ENCODE assay signal across 8 cellular contexts in the genomic region with DNA sequence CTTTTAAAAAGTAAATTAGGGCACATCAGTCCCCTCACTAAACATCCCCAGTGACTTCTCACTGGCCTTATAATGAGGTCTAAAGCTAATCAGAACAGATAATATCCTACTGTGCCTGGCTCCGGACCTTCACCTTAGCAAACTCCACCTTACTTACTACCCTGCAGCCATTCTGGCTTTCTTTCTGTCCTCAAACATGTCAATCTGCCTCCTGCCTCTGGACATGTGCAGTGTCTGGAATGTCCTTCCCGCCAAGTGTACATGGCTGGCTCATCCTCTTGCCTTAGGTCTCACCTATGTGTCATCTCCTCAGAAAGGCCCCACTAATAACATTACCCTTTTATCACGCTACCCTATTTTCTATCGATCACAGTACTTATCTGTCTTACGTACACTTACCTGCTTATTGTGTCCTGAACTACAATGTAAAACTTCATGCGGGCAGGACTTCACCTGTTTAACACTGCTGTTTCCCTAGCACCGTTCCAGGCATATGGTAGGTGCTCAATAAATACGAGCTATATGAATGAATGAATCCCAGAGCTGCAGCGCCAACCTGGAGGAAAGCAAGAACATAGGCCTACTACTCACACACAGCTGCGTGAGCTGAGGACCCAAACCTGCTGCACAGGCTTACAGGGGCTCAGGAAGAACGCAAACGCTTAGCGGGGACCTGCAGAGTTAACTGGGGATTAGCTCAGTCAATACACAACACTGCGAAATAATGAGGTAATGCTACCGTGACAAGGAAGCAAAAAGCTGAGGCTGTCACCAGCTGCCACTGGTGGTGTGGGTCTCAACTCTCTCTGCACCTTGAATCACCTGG. TPM values are rescaled to one million over a fixed set of nuclear protein-coding genes. Genes with fewer than 3 reads are reported as not detected.
A peak's percentile ranks its signal among the peaks of the same experiment; 100 is the strongest.
DNase-seq lines count a peak whose midpoint lies in the region; ATAC-seq and TF ChIP-seq lines count a peak whose summit lies in the region.

No MANE protein-coding gene starts in this region.

- no peaks in the 10 kb centered on the region for H3K9me3 Mint-ChIP-seq in activated CD4-positive, alpha-beta T cell treated with anti-CD3 and anti-CD28 coated beads for 36 hours (ENCODE audit: low read depth)

- peak overlapping the region; percentile 96 for H3K27ac Mint-ChIP-seq in activated CD4-positive, alpha-beta T cell treated with anti-CD3 and anti-CD28 coated beads for 36 hours

- peaks cover 34% of the 10 kb centered on the region for H3K4me1 Mint-ChIP-seq in activated CD4-positive, alpha-beta T cell treated with anti-CD3 and anti-CD28 coated beads for 36 hours

- H3K27me3 Mint-ChIP-seq in activated CD4-positive, alpha-beta T cell treated with anti-CD3 and anti-CD28 coated beads for 36 hours, result no peaks in the 10 kb centered on the region

- H3K36me3 Mint-ChIP-seq in activated CD4-positive, alpha-beta T cell treated with anti-CD3 and anti-CD28 coated beads for 36 hours (ENCODE audit: low read depth), result peaks cover 32% of the 10 kb centered on the region

- peak overlapping the region; percentile 96 to 100 (median 97) for H3K27ac ChIP-seq in gastrocnemius medialis

- peaks cover 0 to 15% of the 10 kb centered on the region in 2 donors for H3K36me3 ChIP-seq in gastrocnemius medialis

- H3K27me3 ChIP-seq in gastrocnemius medialis, result no peaks in the 10 kb centered on the region

- H3K4me3 ChIP-seq in gastrocnemius medialis, result peak overlapping the region; percentile 85 to 100 (median 92)

- peak; percentile 29 for DNase-seq in activated CD4-positive, alpha-beta T cell treated with anti-CD3 and anti-CD28 coated beads for 36 hours
- no peak for DNase-seq in activated CD4-positive, alpha-beta T cell treated with anti-CD3 and anti-CD28 coated beads for 4 hours
- DNase-seq in RKO (ENCODE audit: low spot score) (peak; percentile 65), gastrocnemius medialis (no peak), HCEC 1CT (no peak), NCI-H1105 treated with DMSO at 0.1 percent for 48 hours (lab: John Stamatoyannopoulos, UW) (no peak)

- peak overlapping the region; percentile 90 for H3K4me3 Mint-ChIP-seq in activated CD4-positive, alpha-beta T cell treated with anti-CD3 and anti-CD28 coated beads for 36 hours

- TF ChIP-seq POLR2A in gastrocnemius medialis (IDR thresholded peaks at IDR 0.05), result no peak

- in situ Hi-C loops in gastrocnemius medialis (cut with MboI; ENCODE audit: low sequenced_read_pairs in 4 of 4), result loop anchor here in 1 of 4 donors (5.0 kb wide), 1 partner anchor 52 kb away; no protein-coding TSS in a partner anchor

- CTCF ChIA-PET in activated CD4-positive, alpha-beta T cell treated with anti-CD3 and anti-CD28 coated beads for 36 hours (lab: Charles Lee), result interaction anchor here (0.6 to 4.0 kb wide), 18 partner anchors 9 to 477 kb away, joined by 3 to 40 read pairs (median 6); a partner anchor contains a TSS

- no peaks in the 10 kb centered on the region for H3K9me3 ChIP-seq in gastrocnemius medialis

- peak; percentile 6 for ATAC-seq in activated CD4-positive, alpha-beta T cell treated with anti-CD3 and anti-CD28 coated beads for 36 hours
- peak; percentile 36 for ATAC-seq in esophagus mucosa
- ATAC-seq in gastrocnemius medialis, result no peak
- ATAC-seq in HG03025 (IDR thresholded peaks at IDR 0.05; ENCODE audit: low FRiP score, unreplicated experiment), result no peak

- H3K4me1 ChIP-seq in gastrocnemius medialis, result peaks cover 20 to 34% of the 10 kb centered on the region in 2 donors

- intact Hi-C loops in activated CD4-positive, alpha-beta T cell treated with anti-CD3 and anti-CD28 coated beads for 36 hours (cut with DNase I, micrococcal nuclease), result loop anchor here (1.0 to 5.0 kb wide), 11 partner anchors 34 to 527 kb away; a partner anchor contains a TSS
- intact Hi-C loops in gastrocnemius medialis (cut with DNase I; ENCODE audit: low total_unique reads), result loop anchor here (1.0 kb wide), 1 partner anchor 52 kb away; no protein-coding TSS in a partner anchor

- POLR2A ChIA-PET in activated CD4-positive, alpha-beta T cell treated with anti-CD3 and anti-CD28 coated beads for 36 hours (lab: Charles Lee), result interaction anchor here (0.7 to 1.5 kb wide), 6 partner anchors 10 to 1761 kb away, joined by 3 to 5 read pairs (median 3); no protein-coding TSS in a partner anchor

- TF ChIP-seq CTCF in gastrocnemius medialis (IDR thresholded peaks at IDR 0.05 in 4 of 5, conservative IDR thresholded peaks at IDR 0.05 in 1 of 5), result no peak

RNA-seq across cellular contexts. Expression of a gene that starts 1.0 kb away (rescaled TPM):
- total RNA-seq in activated CD4-positive, alpha-beta T cell treated with anti-CD3 and anti-CD28 coated beads for 36 hours, result 100 to 1,000 TPM; 141 to 147 TPM
- 77.6 TPM for total RNA-seq in esophagus mucosa
- total RNA-seq in gastrocnemius medialis, result 100 to 1,000 TPM in 1 of 4 donors, 10 to 100 TPM in 3; 50.7 to 101 (median 63.5) TPM

RNA-seq across cellular contexts. Expression of a gene that starts 36.2 kb away (rescaled TPM):
- total RNA-seq in activated CD4-positive, alpha-beta T cell treated with anti-CD3 and anti-CD28 coated beads for 36 hours, result not detected
- total RNA-seq in esophagus mucosa, result 0.08 TPM
- total RNA-seq in gastrocnemius medialis, result 100 to 1,000 TPM; 287 to 570 (median 348) TPM

Comparison
In these comparisons a context has a peak if more than half of its experiments do, and no peak if none do; other contexts are left out.
1. DNase-seq: peak in activated CD4-positive, alpha-beta T cell treated with anti-CD3 and anti-CD28 coated beads for 36 hours (single experiment) and RKO (single experiment); none in activated CD4-positive, alpha-beta T cell treated with anti-CD3 and anti-CD28 coated beads for 4 hours (0 of 2), gastrocnemius medialis (0 of 2), HCEC 1CT (single experiment) and NCI-H1105 treated with DMSO at 0.1 percent for 48 hours (single experiment).
2. ATAC-seq: peak in activated CD4-positive, alpha-beta T cell treated with anti-CD3 and anti-CD28 coated beads for 36 hours (single experiment) and esophagus mucosa (single experiment); none in gastrocnemius medialis (0 of 2) and HG03025 (single experiment).
3. RNA of a gene that starts 36.2 kb away (total RNA-seq): 287 to 570 TPM in gastrocnemius medialis; 0.08 TPM in esophagus mucosa (single experiment) and not detected in activated CD4-positive, alpha-beta T cell treated with anti-CD3 and anti-CD28 coated beads for 36 hours; every median in the first group is over 100 times any median in the second.